ENCODE assay signal across 8 cellular contexts in genomic region chr7:74289660-74290589, GRCh38. TPM values are rescaled to one million over a fixed set of nuclear protein-coding genes. Genes with fewer than 3 reads are reported as not detected.
DNase-seq lines count a peak whose midpoint lies in the region; ATAC-seq and TF ChIP-seq lines count a peak whose summit lies in the region.

No MANE protein-coding gene starts in this region.

- ATAC-seq in GM21723 (IDR thresholded peaks at IDR 0.05; ENCODE audit: unreplicated experiment) (peak; percentile 20), GM18858 (IDR thresholded peaks at IDR 0.05; ENCODE audit: unreplicated experiment) (no peak)

- H3K27ac ChIP-seq in VCaP (peak overlapping the region; percentile 59; the same call in 1 of the 2 replicates), mesodermal cell (ENCODE audit: low read depth, low read length, severe bottlenecking) (peak overlapping the region; percentile 57), thymus (ENCODE audit: low read depth) (peak overlapping the region; percentile 33)

- H3K4me1 ChIP-seq in mesodermal cell (ENCODE audit: control insufficient read depth, insufficient read depth, low read length, poor library complexity, severe bottlenecking) (peaks cover 21% of the 10 kb centered on the region), thymus (ENCODE audit: control insufficient read depth, insufficient read depth, low read length) (peaks cover 5% of the 10 kb centered on the region)

- H3K36me3 ChIP-seq in mesodermal cell (ENCODE audit: control insufficient read depth, insufficient read depth, low read length) (no peaks in the 10 kb centered on the region), thymus (ENCODE audit: control insufficient read depth, insufficient read depth) (no peaks in the 10 kb centered on the region)

- H3K9me3 ChIP-seq in mesodermal cell (ENCODE audit: control insufficient read depth, low read length): no peaks in the 10 kb centered on the region
- no peaks in the 10 kb centered on the region for H3K9me3 ChIP-seq in thymus (ENCODE audit: control insufficient read depth)

- H3K4me3 ChIP-seq in mesodermal cell (ENCODE audit: extremely low read depth, insufficient read depth, low read length, poor library complexity, severe bottlenecking) (peak overlapping the region; percentile 86), thymus (ENCODE audit: low read length) (peak overlapping the region; percentile 81)

- no peaks in the 10 kb centered on the region for H3K27me3 ChIP-seq in thymus (ENCODE audit: control insufficient read depth, insufficient read depth)

- WGBS in mesodermal cell (ENCODE audit: insufficient coverage in 2 of 2), 2 experiments: 1 to 4% methylated on average over 37 to 38 of the region's 59 CpGs
- WGBS in thymus: 1% methylated on average over 59 of the region's 59 CpGs

- peak; percentile 67 for DNase-seq in AG08395 (ENCODE audit: low spot score)
- peak; percentile 13 for DNase-seq in effector CD8-positive, alpha-beta T cell (lab: John Stamatoyannopoulos, UW)
- DNase-seq in cortex of kidney (lab: John Stamatoyannopoulos, UW): no peak

- TF ChIP-seq CTCF in VCaP (conservative IDR thresholded peaks at IDR 0.05): no peak

RNA-seq across cellular contexts. Expression of gene CLIP2, which starts 0.7 kb away (rescaled TPM):
- polyA plus RNA-seq in mesodermal cell (2013, experiment 1 of 2): 57.7 TPM
- polyA plus RNA-seq in mesodermal cell (2013, experiment 2 of 2): 45.1 TPM
- polyA plus RNA-seq in thymus: 5.2 TPM

RNA-seq across cellular contexts. Expression of gene RFC2, which starts 35.7 kb away (rescaled TPM):
- polyA plus RNA-seq in mesodermal cell (2013, experiment 1 of 2): 39.2 TPM
- 36.9 TPM for polyA plus RNA-seq in mesodermal cell (2013, experiment 2 of 2)
- 20.1 TPM for polyA plus RNA-seq in thymus
